Comparison of ENCODE assay signal across 28 cellular contexts in genomic region chr1:34452451-34452850, GRCh38.
"Had no signal": no experiment of that assay in that cellular context is flagged by ENCODE, and none has a peak within 500 bp of the region (broad histone marks: within the 10 kb centered on the region; RNA-seq: fewer than 3 reads in every experiment).

No MANE protein-coding gene starts in this region.

- FAIRE-seq: TTC549 had no signal

- H3K27ac ChIP-seq: adrenal gland, ascending aorta, VCaP had no signal

- H3K36me3 ChIP-seq: adrenal gland, ascending aorta had no signal

- H3K27me3 ChIP-seq: adrenal gland, ascending aorta had no signal

- H3K4me1 ChIP-seq: adrenal gland, ascending aorta had no signal

- H3K4me3 ChIP-seq: adrenal gland, ascending aorta had no signal

- H3K9me3 ChIP-seq: adrenal gland, ascending aorta had no signal

- ATAC-seq: activated CD8-positive, alpha-beta T cell treated with anti-CD3 and anti-CD28 coated beads for 36 hours; activated naive CD4-positive, alpha-beta T cell treated with anti-CD3 and anti-CD28 coated beads, Interleukin-2, amount 50 U/mL, for 72 hours; activated T-cell treated with anti-CD3 and anti-CD28 coated beads, Interleukin-2, amount 50 U/mL, for 4 hours; activated T-cell treated with anti-CD3 and anti-CD28 coated beads, Interleukin-2, amount 50 U/mL, for 72 hours; activated T-helper 17 cell treated with anti-CD3 and anti-CD28 coated beads, Interleukin-2, amount 50 U/mL, for 72 hours; T-helper 17 cell had no signal

- DNase-seq: activated B cell treated with CpG ODN at 0.5 μM for 24 hours; activated CD4-positive, alpha-beta memory T cell treated with anti-CD3 and anti-CD28 coated beads for 36 hours; activated CD4-positive, alpha-beta T cell treated with anti-CD3 and anti-CD28 coated beads for 4 hours; activated CD4-positive, alpha-beta T cell treated with anti-CD3 and anti-CD28 coated beads, Interleukin-2, amount 10 ng/mL, durations not matched to agents 24 days and 14 days; activated CD4-positive, alpha-beta T cell treated with anti-CD3 and anti-CD28 coated beads, Interleukin-2, amount 50 U/mL, for 1 hour; activated CD4-positive, alpha-beta T cell treated with anti-CD3 and anti-CD28 coated beads, Interleukin-2, amount 50 U/mL, for 4 hours; activated CD4-positive, CD25-positive, alpha-beta regulatory T cell treated with anti-CD3 and anti-CD28 coated beads, Interleukin-2, amount 50 U/mL, for 72 hours; activated CD8-positive, alpha-beta memory T cell treated with anti-CD3 and anti-CD28 coated beads, Interleukin-2, amount 50 U/mL, for 4 hours; activated CD8-positive, alpha-beta T cell treated with anti-CD3 and anti-CD28 coated beads for 36 hours; activated gamma-delta T cell treated with Interleukin-2 at 50 U/mL for 16 hours; activated naive CD4-positive, alpha-beta T cell; activated naive CD4-positive, alpha-beta T cell treated with anti-CD3 and anti-CD28 coated beads for 36 hours; activated naive CD4-positive, alpha-beta T cell treated with anti-CD3 and anti-CD28 coated beads, Interleukin-2, amount 50 U/mL, for 16 hours; activated naive CD8-positive, alpha-beta T cell treated with anti-CD3 and anti-CD28 coated beads for 36 hours; activated T-cell treated with anti-CD3 and anti-CD28 coated beads for 4 hours; activated T-cell treated with anti-CD3 and anti-CD28 coated beads, Interleukin-2, amount 50 U/mL, for 1 hour; activated T-cell treated with anti-CD3 and anti-CD28 coated beads, Interleukin-2, amount 50 U/mL, for 4 hours; activated T-cell treated with anti-CD3 and anti-CD28 coated beads, Interleukin-2, amount 50 U/mL, for 72 hours; adrenal gland; amniotic stem cell; central memory CD4-positive, alpha-beta T cell; T-helper 17 cell; T-helper 9 cell had no signal
